In the genomic region with DNA sequence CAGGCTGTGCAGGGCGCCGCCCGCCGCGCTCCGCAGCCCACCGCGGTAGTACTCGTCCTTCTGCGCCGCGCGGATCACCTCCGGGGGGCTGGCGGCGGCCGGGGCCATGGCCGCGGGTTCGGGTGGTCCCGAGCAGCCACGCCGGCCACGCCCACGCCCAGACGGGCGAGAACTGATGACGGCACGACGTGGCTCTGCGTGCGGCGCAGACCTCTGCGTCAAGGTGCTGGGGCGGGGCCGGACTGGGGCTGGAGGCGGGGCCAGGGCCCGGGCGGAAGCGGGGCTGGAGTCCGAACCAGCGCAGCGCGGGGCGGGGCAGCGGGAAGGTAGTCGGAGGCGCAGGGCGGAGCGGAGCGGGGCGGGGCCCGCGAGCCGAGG, we compare ENCODE assay signal across 1 cellular context.
TF ChIP-seq lines count a peak whose summit lies in the region.

A gene (minus strand): TSS at position 170 of the 378 bp plus-strand sequence. CDS start 62 bp downstream, at position 108.

TF ChIP-seq in GM12878, 131 proteins besides CTCF, POLR2A, EP300 and RAD21 (continued from another document):
- TF ChIP-seq SIN3A (IDR thresholded peaks at IDR 0.05; ENCODE audit: low read depth, low read length) (peak; percentile 96), DPF2 (IDR thresholded peaks at IDR 0.05) (peak; percentile 78), BRCA1 (IDR thresholded peaks at IDR 0.05; ENCODE audit: low read depth, low read length) (no peak), RELA (IDR thresholded peaks at IDR 0.05; ENCODE audit: borderline replicate concordance, partially characterized antibody) (peak; percentile 71), NR2C1 (IDR thresholded peaks at IDR 0.05) (peak; percentile 47), SPI1 (IDR thresholded peaks at IDR 0.05; ENCODE audit: borderline replicate concordance, insufficient read depth, low read depth, low read length) (peak; percentile 23; the same call in 1 of the 2 replicates), SMARCA5 (IDR thresholded peaks at IDR 0.05) (peak; percentile 1; the same call in 1 of the 2 replicates), SP1 (IDR thresholded peaks at IDR 0.05; ENCODE audit: low read depth, low read length) (peak; percentile 80), POU2F2 (IDR thresholded peaks at IDR 0.05; ENCODE audit: borderline replicate concordance, low read depth, low read length) (0 out of 3 replicates have a peak, but pooled peaks have one; percentile 5), EZH2 (IDR thresholded peaks at IDR 0.05; ENCODE audit: borderline replicate concordance, control insufficient read depth, low read depth, low read length) (no peak), NFXL1 (IDR thresholded peaks at IDR 0.05; ENCODE audit: borderline replicate concordance) (peak; percentile 53; the same call in 1 of the 2 replicates), CREB1 (IDR thresholded peaks at IDR 0.05; ENCODE audit: low read depth) (peak; percentile 99), SREBF1 (IDR thresholded peaks at IDR 0.05; ENCODE audit: low read length) (no peak), KDM1A (IDR thresholded peaks at IDR 0.05; ENCODE audit: borderline replicate concordance) (no peak), RAD51 (IDR thresholded peaks at IDR 0.05) (no peak), SUPT20H (IDR thresholded peaks at IDR 0.05; ENCODE audit: borderline replicate concordance, control insufficient read depth, low read depth, low read length) (no peak), NRF1 (conservative IDR thresholded peaks at IDR 0.05; ENCODE audit: low read depth, low read length) (0 out of 2 replicates have a peak, but pooled peaks have one; percentile 16), STAT1 (conservative IDR thresholded peaks at IDR 0.05) (peak; percentile 88; the same call in 1 of the 2 replicates), MXI1 (IDR thresholded peaks at IDR 0.05; ENCODE audit: low read depth, low read length) (peak; percentile 93), CREM (IDR thresholded peaks at IDR 0.05; ENCODE audit: low read depth) (peak; percentile 99), TARDBP (IDR thresholded peaks at IDR 0.05; ENCODE audit: borderline replicate concordance) (0 out of 2 replicates have a peak, but pooled peaks have one; percentile 31), NR2F1 (conservative IDR thresholded peaks at IDR 0.05) (no peak; the same call in 1 of the 2 replicates), BHLHE40 (IDR thresholded peaks at IDR 0.05; ENCODE audit: borderline replicate concordance in 1 of 2, low read depth in 2 of 2, low read length in 1 of 2) (peak in 1 of 2 experiments; percentile 63; a peak in 2 of 4 replicates), KLF5 (IDR thresholded peaks at IDR 0.05; ENCODE audit: partially characterized antibody) (peak; percentile 35)
- TF ChIP-seq, protein P1, sequence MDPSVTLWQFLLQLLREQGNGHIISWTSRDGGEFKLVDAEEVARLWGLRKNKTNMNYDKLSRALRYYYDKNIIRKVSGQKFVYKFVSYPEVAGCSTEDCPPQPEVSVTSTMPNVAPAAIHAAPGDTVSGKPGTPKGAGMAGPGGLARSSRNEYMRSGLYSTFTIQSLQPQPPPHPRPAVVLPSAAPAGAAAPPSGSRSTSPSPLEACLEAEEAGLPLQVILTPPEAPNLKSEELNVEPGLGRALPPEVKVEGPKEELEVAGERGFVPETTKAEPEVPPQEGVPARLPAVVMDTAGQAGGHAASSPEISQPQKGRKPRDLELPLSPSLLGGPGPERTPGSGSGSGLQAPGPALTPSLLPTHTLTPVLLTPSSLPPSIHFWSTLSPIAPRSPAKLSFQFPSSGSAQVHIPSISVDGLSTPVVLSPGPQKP (IDR thresholded peaks at IDR 0.05; ENCODE audit: low read depth, low read length): peak; percentile 30; the same call in 1 of the 2 replicates
- TF ChIP-seq, protein P2, sequence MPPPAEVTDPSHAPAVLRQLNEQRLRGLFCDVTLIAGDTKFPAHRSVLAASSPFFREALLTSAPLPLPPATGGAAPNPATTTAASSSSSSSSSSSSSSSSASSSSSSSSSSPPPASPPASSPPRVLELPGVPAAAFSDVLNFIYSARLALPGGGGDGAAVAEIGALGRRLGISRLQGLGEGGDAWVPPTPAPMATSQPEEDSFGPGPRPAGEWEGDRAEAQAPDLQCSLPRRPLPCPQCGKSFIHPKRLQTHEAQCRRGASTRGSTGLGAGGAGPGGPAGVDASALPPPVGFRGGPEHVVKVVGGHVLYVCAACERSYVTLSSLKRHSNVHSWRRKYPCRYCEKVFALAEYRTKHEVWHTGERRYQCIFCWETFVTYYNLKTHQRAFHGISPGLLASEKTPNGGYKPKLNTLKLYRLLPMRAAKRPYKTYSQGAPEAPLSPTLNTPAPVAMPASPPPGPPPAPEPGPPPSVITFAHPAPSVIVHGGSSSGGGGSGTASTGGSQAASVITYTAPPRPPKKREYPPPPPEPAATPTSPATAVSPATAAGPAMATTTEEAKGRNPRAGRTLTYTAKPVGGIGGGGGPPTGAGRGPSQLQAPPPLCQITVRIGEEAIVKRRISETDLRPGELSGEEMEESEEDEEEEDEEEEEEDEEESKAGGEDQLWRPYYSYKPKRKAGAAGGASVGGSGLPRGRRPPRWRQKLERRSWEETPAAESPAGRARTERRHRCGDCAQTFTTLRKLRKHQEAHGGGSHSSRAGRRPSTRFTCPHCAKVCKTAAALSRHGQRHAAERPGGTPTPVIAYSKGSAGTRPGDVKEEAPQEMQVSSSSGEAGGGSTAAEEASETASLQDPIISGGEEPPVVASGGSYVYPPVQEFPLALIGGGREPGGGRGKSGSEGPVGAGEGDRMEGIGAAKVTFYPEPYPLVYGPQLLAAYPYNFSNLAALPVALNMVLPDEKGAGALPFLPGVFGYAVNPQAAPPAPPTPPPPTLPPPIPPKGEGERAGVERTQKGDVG (CRISPR knock-in tag; IDR thresholded peaks at IDR 0.05): no peak
- TF ChIP-seq, protein P3, sequence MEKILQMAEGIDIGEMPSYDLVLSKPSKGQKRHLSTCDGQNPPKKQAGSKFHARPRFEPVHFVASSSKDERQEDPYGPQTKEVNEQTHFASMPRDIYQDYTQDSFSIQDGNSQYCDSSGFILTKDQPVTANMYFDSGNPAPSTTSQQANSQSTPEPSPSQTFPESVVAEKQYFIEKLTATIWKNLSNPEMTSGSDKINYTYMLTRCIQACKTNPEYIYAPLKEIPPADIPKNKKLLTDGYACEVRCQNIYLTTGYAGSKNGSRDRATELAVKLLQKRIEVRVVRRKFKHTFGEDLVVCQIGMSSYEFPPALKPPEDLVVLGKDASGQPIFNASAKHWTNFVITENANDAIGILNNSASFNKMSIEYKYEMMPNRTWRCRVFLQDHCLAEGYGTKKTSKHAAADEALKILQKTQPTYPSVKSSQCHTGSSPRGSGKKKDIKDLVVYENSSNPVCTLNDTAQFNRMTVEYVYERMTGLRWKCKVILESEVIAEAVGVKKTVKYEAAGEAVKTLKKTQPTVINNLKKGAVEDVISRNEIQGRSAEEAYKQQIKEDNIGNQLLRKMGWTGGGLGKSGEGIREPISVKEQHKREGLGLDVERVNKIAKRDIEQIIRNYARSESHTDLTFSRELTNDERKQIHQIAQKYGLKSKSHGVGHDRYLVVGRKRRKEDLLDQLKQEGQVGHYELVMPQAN (conservative IDR thresholded peaks at IDR 0.05): peak; percentile 95
- TF ChIP-seq, protein P4, sequence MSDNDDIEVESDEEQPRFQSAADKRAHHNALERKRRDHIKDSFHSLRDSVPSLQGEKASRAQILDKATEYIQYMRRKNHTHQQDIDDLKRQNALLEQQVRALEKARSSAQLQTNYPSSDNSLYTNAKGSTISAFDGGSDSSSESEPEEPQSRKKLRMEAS (IDR thresholded peaks at IDR 0.05; ENCODE audit: low read depth, low read length): peak; percentile 79
